ENCODE assay signal across 27 cellular contexts in genomic region chr4:114688063-114688462, GRCh38.
DNase-seq lines count a peak whose midpoint lies in the region; ATAC-seq and TF ChIP-seq lines count a peak whose summit lies in the region.
"Had no signal": no experiment of that assay in that cellular context is flagged by ENCODE, and none has a peak within 500 bp of the region (broad histone marks: within the 10 kb centered on the region; RNA-seq: fewer than 3 reads in every experiment).

No MANE protein-coding gene starts in this region.

- no peaks in the 10 kb centered on the region for H3K9me3 Mint-ChIP-seq in natural killer cell
- H3K9me3 Mint-ChIP-seq: activated CD4-positive, alpha-beta T cell treated with anti-CD3 and anti-CD28 coated beads, Interleukin-2, amount 10 ng/mL, durations not matched to agents 24 days and 14 days; activated T-cell treated with anti-CD3 and anti-CD28 coated beads, Interleukin-2, amount 50 U/mL, for 24 hours; CD8-positive, alpha-beta memory T cell; IgD-negative memory B cell; natural killer cell treated with Interleukin-12 subunit alpha and Interleukin-12 subunit beta and Interleukin-15 and Interleukin-18, amount 100 ng/mL, for 72 hours had no signal

- no peak overlapping the region for H3K4me3 Mint-ChIP-seq in natural killer cell
- H3K4me3 Mint-ChIP-seq: activated CD4-positive, alpha-beta T cell treated with anti-CD3 and anti-CD28 coated beads, Interleukin-2, amount 10 ng/mL, durations not matched to agents 24 days and 14 days; activated T-cell treated with anti-CD3 and anti-CD28 coated beads, Interleukin-2, amount 50 U/mL, for 24 hours; B cell; CD8-positive, alpha-beta memory T cell; IgD-negative memory B cell; natural killer cell treated with Interleukin-12 subunit alpha and Interleukin-12 subunit beta and Interleukin-15 and Interleukin-18, amount 100 ng/mL, for 72 hours had no signal

- peaks cover 0 to 4% of the 10 kb centered on the region in 2 donors for H3K27me3 Mint-ChIP-seq in natural killer cell (ENCODE audit: low read depth in 2 of 2)
- H3K27me3 Mint-ChIP-seq: B cell; CD8-positive, alpha-beta memory T cell; IgD-negative memory B cell had no signal

- TF ChIP-seq POLR2A in gastrocnemius medialis (IDR thresholded peaks at IDR 0.05), result no peak

- H3K27ac ChIP-seq in caudate nucleus (ENCODE audit: low read depth, low read length) (peak overlapping the region; percentile 55), gastrocnemius medialis (no peak overlapping the region)
- H3K27ac ChIP-seq: left ventricle myocardium inferior, WERI-Rb-1 had no signal

- H3K36me3 Mint-ChIP-seq in natural killer cell, result no peaks in the 10 kb centered on the region
- H3K36me3 Mint-ChIP-seq: CD8-positive, alpha-beta memory T cell; natural killer cell treated with Interleukin-12 subunit alpha and Interleukin-12 subunit beta and Interleukin-15 and Interleukin-18, amount 100 ng/mL, for 72 hours had no signal

- no peaks in the 10 kb centered on the region for H3K4me1 ChIP-seq in gastrocnemius medialis

- no peaks in the 10 kb centered on the region for H3K36me3 ChIP-seq in gastrocnemius medialis
- H3K36me3 ChIP-seq: left ventricle myocardium inferior, WERI-Rb-1 had no signal

- no peaks in the 10 kb centered on the region for H3K9me3 ChIP-seq in gastrocnemius medialis
- H3K9me3 ChIP-seq: left ventricle myocardium inferior had no signal

- intact Hi-C loops in gastrocnemius medialis (cut with DNase I; ENCODE audit: low total_unique reads), result no loop called here
- intact Hi-C loops in natural killer cell (cut with micrococcal nuclease), result no loop called here

- no peaks in the 10 kb centered on the region for H3K4me1 Mint-ChIP-seq in natural killer cell
- H3K4me1 Mint-ChIP-seq: CD8-positive, alpha-beta memory T cell had no signal

- TF ChIP-seq CTCF in gastrocnemius medialis (IDR thresholded peaks at IDR 0.05 in 4 of 5, conservative IDR thresholded peaks at IDR 0.05 in 1 of 5), result no peak
- no peak for TF ChIP-seq CTCF in natural killer cell (IDR thresholded peaks at IDR 0.05)

- H3K27me3 ChIP-seq in gastrocnemius medialis, result no peaks in the 10 kb centered on the region

- H3K4me3 ChIP-seq in gastrocnemius medialis, result no peak overlapping the region
- H3K4me3 ChIP-seq: left ventricle myocardium inferior, smooth muscle cell had no signal

- in situ Hi-C loops in gastrocnemius medialis (cut with MboI; ENCODE audit: low sequenced_read_pairs in 4 of 4), result no loop called here

- DNase-seq in NCI-H345 (lab: John Stamatoyannopoulos, UW) (peak; percentile 2), NCI-H345 treated with DMSO at 0.1 percent for 48 hours (lab: John Stamatoyannopoulos, UW; ENCODE audit: unreplicated experiment) (no peak), NCI-H1417 treated with DMSO at 0.1 percent for 48 hours (lab: John Stamatoyannopoulos, UW) (peak; percentile 11), caudate nucleus (lab: John Stamatoyannopoulos, UW) (peak in 1 of 61 donors; percentile 4), pons (ENCODE audit: low spot score) (peak; percentile 67), gastrocnemius medialis (no peak), natural killer cell (no peak)
- DNase-seq: activated CD4-positive, alpha-beta T cell treated with anti-CD3 and anti-CD28 coated beads, Interleukin-2, amount 10 ng/mL, durations not matched to agents 24 days and 14 days; activated gamma-delta T cell treated with Interleukin-2 at 50 U/mL for 16 hours; activated T-cell treated with anti-CD3 and anti-CD28 coated beads, Interleukin-2, amount 50 U/mL, for 24 hours; CD8-positive, alpha-beta memory T cell; DMS79 treated with DMSO at 0.1 percent for 48 hours; glutamatergic neuron; HCEC 1CT; left ventricle myocardium inferior; NCI-H510A treated with DMSO at 0.1 percent for 48 hours; retina; stimulated activated CD4-positive, alpha-beta T cell treated with anti-CD3 and anti-CD28 coated beads, Interleukin-1b, Interleukin-23, amount 100 ng/mL, for 48 hours; SW 1271; T1000; trophoblast cell; WERI-Rb-1 had no signal

- H3K27ac Mint-ChIP-seq in natural killer cell, result no peak overlapping the region
- H3K27ac Mint-ChIP-seq: activated CD4-positive, alpha-beta T cell treated with anti-CD3 and anti-CD28 coated beads, Interleukin-2, amount 10 ng/mL, durations not matched to agents 24 days and 14 days; activated T-cell treated with anti-CD3 and anti-CD28 coated beads, Interleukin-2, amount 50 U/mL, for 24 hours; B cell; IgD-negative memory B cell; natural killer cell treated with Interleukin-12 subunit alpha and Interleukin-12 subunit beta and Interleukin-15 and Interleukin-18, amount 100 ng/mL, for 72 hours had no signal

- ATAC-seq in gastrocnemius medialis (no peak), HG03045 (IDR thresholded peaks at IDR 0.05; ENCODE audit: unreplicated experiment) (no peak), natural killer cell (no peak)
- ATAC-seq: natural killer cell treated with Interleukin-12 subunit alpha and Interleukin-12 subunit beta and Interleukin-15 and Interleukin-18, amount 100 ng/mL, for 72 hours had no signal

Comparison
In these comparisons a context has a peak if more than half of its experiments do, and no peak if none do; other contexts are left out.
1. DNase-seq: peak in NCI-H345 (single experiment), NCI-H1417 treated with DMSO at 0.1 percent for 48 hours (single experiment) and pons (single experiment); none in NCI-H345 treated with DMSO at 0.1 percent for 48 hours (single experiment), gastrocnemius medialis (0 of 2) and natural killer cell (single experiment).